ENCODE assay signal across 1 cellular context in genomic region chr20:32263398-32263954, GRCh38.
TF ChIP-seq lines count a peak whose summit lies in the region.

No MANE protein-coding gene starts in this region.

TF ChIP-seq in HepG2, 621 proteins besides CTCF, POLR2A, EP300 and RAD21 (continued from another document and continues in another):
- TF ChIP-seq ZNF180 (CRISPR knock-in tag; IDR thresholded peaks at IDR 0.05; ENCODE audit: borderline replicate concordance, low read depth) (no peak), HIVEP1 (CRISPR knock-in tag; IDR thresholded peaks at IDR 0.05) (no peak), MEIS1 (CRISPR knock-in tag; IDR thresholded peaks at IDR 0.05; ENCODE audit: borderline replicate concordance) (no peak), WIZ (CRISPR knock-in tag; IDR thresholded peaks at IDR 0.05) (no peak), NPAS2 (CRISPR knock-in tag; IDR thresholded peaks at IDR 0.05; ENCODE audit: borderline replicate concordance) (no peak), ZNF616 (CRISPR knock-in tag; IDR thresholded peaks at IDR 0.05; ENCODE audit: low read depth) (no peak), ZNF430 (CRISPR knock-in tag; IDR thresholded peaks at IDR 0.05) (no peak), PAXIP1 (CRISPR knock-in tag; conservative IDR thresholded peaks at IDR 0.05) (peak; percentile 62), PHF21A (CRISPR knock-in tag; IDR thresholded peaks at IDR 0.05) (no peak), HOXA5 (CRISPR knock-in tag; IDR thresholded peaks at IDR 0.05) (0 out of 2 replicates have a peak, but pooled peaks have one; percentile 49), ZNF569 (CRISPR knock-in tag; IDR thresholded peaks at IDR 0.05; ENCODE audit: borderline replicate concordance) (no peak), FOXO4 (CRISPR knock-in tag; conservative IDR thresholded peaks at IDR 0.05) (no peak), RCOR2 (CRISPR knock-in tag; IDR thresholded peaks at IDR 0.05) (peak; percentile 94), SATB2 (CRISPR knock-in tag; IDR thresholded peaks at IDR 0.05) (no peak), ZNF761 (CRISPR knock-in tag; conservative IDR thresholded peaks at IDR 0.05) (no peak), ELK4 (CRISPR knock-in tag; IDR thresholded peaks at IDR 0.05; ENCODE audit: borderline replicate concordance) (no peak), SNRNP70 (IDR thresholded peaks at IDR 0.05; ENCODE audit: low read depth, low read length) (no peak), ZNF749 (CRISPR knock-in tag; IDR thresholded peaks at IDR 0.05; ENCODE audit: borderline replicate concordance) (no peak), XBP1 (CRISPR knock-in tag; IDR thresholded peaks at IDR 0.05) (no peak), ADNP (CRISPR knock-in tag; IDR thresholded peaks at IDR 0.05) (peak; percentile 87), ZNF572 (CRISPR knock-in tag; IDR thresholded peaks at IDR 0.05) (no peak), ZBTB44 (CRISPR knock-in tag; IDR thresholded peaks at IDR 0.05) (no peak), ZBTB40 (IDR thresholded peaks at IDR 0.05) (no peak), ZBTB40 (CRISPR knock-in tag; IDR thresholded peaks at IDR 0.05) (peak; percentile 58; the same call in 1 of the 2 replicates), PRDM4 (CRISPR knock-in tag; IDR thresholded peaks at IDR 0.05; ENCODE audit: borderline replicate concordance) (no peak), AGO1 (IDR thresholded peaks at IDR 0.05; ENCODE audit: low read depth, low read length, poor library complexity, severe bottlenecking) (no peak), ZNF354B (CRISPR knock-in tag; IDR thresholded peaks at IDR 0.05) (0 out of 2 replicates have a peak, but pooled peaks have one; percentile 6), SIN3A (IDR thresholded peaks at IDR 0.05; ENCODE audit: borderline replicate concordance, low read depth, low read length) (no peak), SMARCE1 (IDR thresholded peaks at IDR 0.05; ENCODE audit: borderline replicate concordance) (no peak), HOXA7 (CRISPR knock-in tag; IDR thresholded peaks at IDR 0.05) (no peak), GABPB1 (CRISPR knock-in tag; IDR thresholded peaks at IDR 0.05) (no peak), ZNF574 (CRISPR knock-in tag; IDR thresholded peaks at IDR 0.05) (peak; percentile 46; the same call in 1 of the 2 replicates)
